ENCODE assay signal across 38 cellular contexts in genomic region chr14:94863366-94863765, GRCh38.
"Had no signal": no experiment of that assay in that cellular context is flagged by ENCODE, and none has a peak within 500 bp of the region (broad histone marks: within the 10 kb centered on the region; RNA-seq: fewer than 3 reads in every experiment).

No MANE protein-coding gene starts in this region.

- H3K27ac Mint-ChIP-seq: activated naive CD4-positive, alpha-beta T cell treated with anti-CD3 and anti-CD28 coated beads for 36 hours; activated naive CD4-positive, alpha-beta T cell treated with anti-CD3 and anti-CD28 coated beads, Interleukin-2, amount 10 ng/mL, durations not matched to agents 7 days and 5 days; activated naive CD4-positive, alpha-beta T cell treated with anti-CD3 and anti-CD28 coated beads, Interleukin-2, amount 50 U/mL, for 24 hours; activated naive CD4-positive, alpha-beta T cell treated with anti-CD3 and anti-CD28 coated beads, Interleukin-2, amount 50 U/mL, for 72 hours; activated naive CD8-positive, alpha-beta T cell; activated naive CD8-positive, alpha-beta T cell treated with anti-CD3 and anti-CD28 coated beads for 36 hours; activated naive CD8-positive, alpha-beta T cell treated with anti-CD3 and anti-CD28 coated beads, Interleukin-2, amount 10 ng/mL, durations not matched to agents 7 days and 5 days; activated naive CD8-positive, alpha-beta T cell treated with anti-CD3 and anti-CD28 coated beads, Interleukin-2, amount 50 U/mL, for 24 hours; activated T-cell treated with anti-CD3 and anti-CD28 coated beads, Interleukin-2, amount 50 U/mL, for 24 hours; activated T-helper 1 cell treated with anti-CD3 and anti-CD28 coated beads, Interleukin-12 subunit alpha, Interleukin-12 subunit beta, Interleukin-2, Interleukin-4 antibody, amounts not matched to agents 30 ng/mL and 10 ng/mL and 1 ng/mL, durations not matched to agents 14 hours and 24 hours and 36 hours; activated T-helper 17 cell treated with anti-CD3 and anti-CD28 coated beads, Interleukin-2, amount 50 U/mL, for 72 hours; activated T-helper 2 cell treated with anti-CD3 and anti-CD28 coated beads, Interferon-gamma antibody, Interleukin-2, Interleukin-4, amounts not matched to agents 10 μg/mL and 5 μg/mL and 100 μg/mL, durations not matched to agents 14 hours and 24 hours and 36 hours; brain had no signal

- H3K4me3 Mint-ChIP-seq: activated naive CD4-positive, alpha-beta T cell treated with anti-CD3 and anti-CD28 coated beads for 36 hours; activated naive CD4-positive, alpha-beta T cell treated with anti-CD3 and anti-CD28 coated beads, Interleukin-2, amount 10 ng/mL, durations not matched to agents 7 days and 5 days; activated naive CD4-positive, alpha-beta T cell treated with anti-CD3 and anti-CD28 coated beads, Interleukin-2, amount 50 U/mL, for 24 hours; activated naive CD8-positive, alpha-beta T cell; activated naive CD8-positive, alpha-beta T cell treated with anti-CD3 and anti-CD28 coated beads for 36 hours; activated naive CD8-positive, alpha-beta T cell treated with anti-CD3 and anti-CD28 coated beads, Interleukin-2, amount 10 ng/mL, durations not matched to agents 7 days and 5 days; activated naive CD8-positive, alpha-beta T cell treated with anti-CD3 and anti-CD28 coated beads, Interleukin-2, amount 50 U/mL, for 24 hours; activated T-cell treated with anti-CD3 and anti-CD28 coated beads, Interleukin-2, amount 50 U/mL, for 24 hours; activated T-cell treated with anti-CD3 and anti-CD28 coated beads, Interleukin-2, amount 50 U/mL, for 4 hours; activated T-helper 1 cell treated with anti-CD3 and anti-CD28 coated beads, Interleukin-12 subunit alpha, Interleukin-12 subunit beta, Interleukin-2, Interleukin-4 antibody, amounts not matched to agents 30 ng/mL and 10 ng/mL and 1 ng/mL, durations not matched to agents 14 hours and 24 hours and 36 hours; activated T-helper 17 cell treated with anti-CD3 and anti-CD28 coated beads, Interleukin-2, amount 50 U/mL, for 72 hours; brain; central memory CD8-positive, alpha-beta T cell had no signal

- H3K4me3 ChIP-seq: adrenal gland, ascending aorta, body of pancreas, breast epithelium, cardiac muscle cell had no signal

- H3K4me1 Mint-ChIP-seq: activated naive CD4-positive, alpha-beta T cell treated with anti-CD3 and anti-CD28 coated beads, Interleukin-2, amount 10 ng/mL, durations not matched to agents 7 days and 5 days; activated naive CD4-positive, alpha-beta T cell treated with anti-CD3 and anti-CD28 coated beads, Interleukin-2, amount 50 U/mL, for 24 hours; activated naive CD8-positive, alpha-beta T cell treated with anti-CD3 and anti-CD28 coated beads for 36 hours; activated naive CD8-positive, alpha-beta T cell treated with anti-CD3 and anti-CD28 coated beads, Interleukin-2, amount 10 ng/mL, durations not matched to agents 7 days and 5 days; activated naive CD8-positive, alpha-beta T cell treated with anti-CD3 and anti-CD28 coated beads, Interleukin-2, amount 50 U/mL, for 24 hours; activated T-helper 17 cell treated with anti-CD3 and anti-CD28 coated beads, Interleukin-2, amount 50 U/mL, for 72 hours; central memory CD8-positive, alpha-beta T cell had no signal

- ATAC-seq: activated naive CD4-positive, alpha-beta T cell treated with anti-CD3 and anti-CD28 coated beads, Interleukin-2, amount 50 U/mL, for 72 hours; activated naive CD8-positive, alpha-beta T cell treated with anti-CD3 and anti-CD28 coated beads, Interleukin-2, amount 50 U/mL, for 24 hours; activated T-cell treated with anti-CD3 and anti-CD28 coated beads, Interleukin-2, amount 50 U/mL, for 4 hours; activated T-helper 17 cell treated with anti-CD3 and anti-CD28 coated beads, Interleukin-2, amount 50 U/mL, for 72 hours; body of pancreas had no signal

- H3K9me3 ChIP-seq: adrenal gland, ascending aorta, body of pancreas, breast epithelium had no signal

- H3K27ac ChIP-seq: adrenal gland, ascending aorta, body of pancreas, brain microvascular endothelial cell, breast epithelium, cardiac muscle cell had no signal

- H3K36me3 Mint-ChIP-seq: activated naive CD4-positive, alpha-beta T cell treated with anti-CD3 and anti-CD28 coated beads, Interleukin-2, amount 10 ng/mL, durations not matched to agents 7 days and 5 days; activated naive CD4-positive, alpha-beta T cell treated with anti-CD3 and anti-CD28 coated beads, Interleukin-2, amount 50 U/mL, for 24 hours; activated naive CD8-positive, alpha-beta T cell; activated naive CD8-positive, alpha-beta T cell treated with anti-CD3 and anti-CD28 coated beads for 36 hours; activated naive CD8-positive, alpha-beta T cell treated with anti-CD3 and anti-CD28 coated beads, Interleukin-2, amount 10 ng/mL, durations not matched to agents 7 days and 5 days; brain had no signal

- FAIRE-seq: astrocyte, bronchial epithelial cell had no signal

- H3K4me1 ChIP-seq: adrenal gland, ascending aorta, body of pancreas, breast epithelium had no signal

- H3K36me3 ChIP-seq: adrenal gland, ascending aorta, brain microvascular endothelial cell, breast epithelium, cardiac muscle cell had no signal

- DNase-seq: activated effector memory CD4-positive, alpha-beta T cell treated with anti-CD3 and anti-CD28 coated beads, Interleukin-2, amount 50 U/mL, for 16 hours; activated effector memory CD4-positive, alpha-beta T cell treated with Interleukin-2 at 50 U/mL for 16 hours; activated gamma-delta T cell; activated gamma-delta T cell treated with Interleukin-2 at 50 U/mL for 16 hours; activated naive CD4-positive, alpha-beta T cell; activated naive CD4-positive, alpha-beta T cell treated with anti-CD3 and anti-CD28 coated beads for 36 hours; activated naive CD4-positive, alpha-beta T cell treated with anti-CD3 and anti-CD28 coated beads, Interleukin-2, amount 10 ng/mL, durations not matched to agents 7 days and 5 days; activated naive CD4-positive, alpha-beta T cell treated with anti-CD3 and anti-CD28 coated beads, Interleukin-2, amount 50 U/mL, for 16 hours; activated naive CD4-positive, alpha-beta T cell treated with Interleukin-2 at 50 U/mL for 16 hours; activated naive CD8-positive, alpha-beta T cell treated with anti-CD3 and anti-CD28 coated beads for 36 hours; activated naive CD8-positive, alpha-beta T cell treated with anti-CD3 and anti-CD28 coated beads, Interleukin-2, amount 10 ng/mL, durations not matched to agents 7 days and 5 days; activated naive CD8-positive, alpha-beta T cell treated with anti-CD3 and anti-CD28 coated beads, Interleukin-2, amount 50 U/mL, for 24 hours; activated T-cell treated with anti-CD3 and anti-CD28 coated beads, Interleukin-2, amount 50 U/mL, for 24 hours; activated T-cell treated with anti-CD3 and anti-CD28 coated beads, Interleukin-2, amount 50 U/mL, for 4 hours; activated T-cell treated with anti-CD3 and anti-CD28 coated beads, Interleukin-2, amount 50 U/mL, for 48 hours; adrenal gland; amniotic stem cell; amygdala; anterior cingulate cortex; aorta; body of pancreas; brain microvascular endothelial cell; caudate nucleus; central memory CD4-positive, alpha-beta T cell; cerebellar nuclear complex had no signal

- H3K9me3 Mint-ChIP-seq: activated naive CD4-positive, alpha-beta T cell treated with anti-CD3 and anti-CD28 coated beads for 36 hours; activated naive CD4-positive, alpha-beta T cell treated with anti-CD3 and anti-CD28 coated beads, Interleukin-2, amount 10 ng/mL, durations not matched to agents 7 days and 5 days; activated naive CD4-positive, alpha-beta T cell treated with anti-CD3 and anti-CD28 coated beads, Interleukin-2, amount 50 U/mL, for 24 hours; activated naive CD4-positive, alpha-beta T cell treated with anti-CD3 and anti-CD28 coated beads, Interleukin-2, amount 50 U/mL, for 72 hours; activated naive CD8-positive, alpha-beta T cell treated with anti-CD3 and anti-CD28 coated beads for 36 hours; activated naive CD8-positive, alpha-beta T cell treated with anti-CD3 and anti-CD28 coated beads, Interleukin-2, amount 10 ng/mL, durations not matched to agents 7 days and 5 days; activated naive CD8-positive, alpha-beta T cell treated with anti-CD3 and anti-CD28 coated beads, Interleukin-2, amount 50 U/mL, for 24 hours; activated T-cell treated with anti-CD3 and anti-CD28 coated beads, Interleukin-2, amount 50 U/mL, for 24 hours; activated T-cell treated with anti-CD3 and anti-CD28 coated beads, Interleukin-2, amount 50 U/mL, for 4 hours; activated T-helper 1 cell treated with anti-CD3 and anti-CD28 coated beads, Interleukin-12 subunit alpha, Interleukin-12 subunit beta, Interleukin-2, Interleukin-4 antibody, amounts not matched to agents 30 ng/mL and 10 ng/mL and 1 ng/mL, durations not matched to agents 14 hours and 24 hours and 36 hours; activated T-helper 17 cell treated with anti-CD3 and anti-CD28 coated beads, Interleukin-2, amount 50 U/mL, for 72 hours; activated T-helper 2 cell treated with anti-CD3 and anti-CD28 coated beads, Interferon-gamma antibody, Interleukin-2, Interleukin-4, amounts not matched to agents 10 μg/mL and 5 μg/mL and 100 μg/mL, durations not matched to agents 14 hours and 24 hours and 36 hours; central memory CD8-positive, alpha-beta T cell had no signal
